ENCODE assay signal across 9 cellular contexts in the genomic region with DNA sequence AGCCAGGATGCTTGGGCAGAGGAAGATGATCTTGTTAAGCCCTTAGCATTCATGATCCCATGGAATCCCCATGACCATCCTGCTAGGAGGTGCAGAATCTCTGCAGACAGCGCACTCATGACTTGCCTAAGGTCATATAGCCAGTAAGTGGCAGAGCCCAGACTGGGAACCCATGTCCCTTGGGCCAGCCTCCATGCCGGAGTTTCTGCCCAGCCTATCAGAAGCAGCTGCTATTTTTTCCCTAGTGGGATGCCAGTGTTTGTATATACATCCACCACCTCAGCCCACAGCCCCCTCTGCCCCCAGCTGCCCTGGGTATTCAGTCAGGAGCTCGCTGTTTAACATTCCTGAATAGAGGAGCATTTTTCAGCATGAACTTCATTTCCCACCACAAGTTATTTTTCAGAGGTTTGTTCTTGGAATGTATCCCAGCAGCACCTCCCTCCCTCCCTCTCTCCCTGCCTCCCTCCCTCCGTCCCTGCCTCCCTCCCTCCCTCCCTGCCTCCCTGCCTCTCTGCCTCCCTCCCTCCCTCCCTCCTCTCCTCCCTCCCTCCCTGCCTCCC. TPM values are rescaled to one million over a fixed set of nuclear protein-coding genes. Genes with fewer than 3 reads are reported as not detected.
A peak's percentile ranks its signal among the peaks of the same experiment; 100 is the strongest.
DNase-seq lines count a peak whose midpoint lies in the region; ATAC-seq and TF ChIP-seq lines count a peak whose summit lies in the region.
"Had no signal": no experiment of that assay in that cellular context is flagged by ENCODE, and none has a peak within 500 bp of the region (broad histone marks: within the 10 kb centered on the region; RNA-seq: fewer than 3 reads in every experiment).

No MANE protein-coding gene starts in this region.

- intact Hi-C loops in dendritic cell treated with granulocyte-macrophage colony-stimulating factor and Interleukin-4, amounts not matched to agents 40 ng/mL and 50 ng/mL, for 4 days (cut with micrococcal nuclease): no loop called here

- peaks cover 76% of the 10 kb centered on the region for H3K4me1 Mint-ChIP-seq in dendritic cell treated with granulocyte-macrophage colony-stimulating factor and Interleukin-4, amounts not matched to agents 40 ng/mL and 50 ng/mL, for 4 days (ENCODE audit: low read depth)
- peaks cover 47% of the 10 kb centered on the region for H3K4me1 Mint-ChIP-seq in nephron

- no peaks in the 10 kb centered on the region for H3K9me3 ChIP-seq in MG63

- DNase-seq in AG08396 (ENCODE audit: low spot score): peak; percentile 86
- DNase-seq in MG63: peak; percentile 25
- DNase-seq in NCI-H187 treated with DMSO at 0.1 percent for 48 hours (lab: John Stamatoyannopoulos, UW): no peak
- DNase-seq in NCI-H1436 (lab: John Stamatoyannopoulos, UW): no peak
- DNase-seq in G401 (ENCODE audit: low spot score): no peak
- DNase-seq: mammary epithelial cell had no signal

- H3K36me3 Mint-ChIP-seq in dendritic cell treated with granulocyte-macrophage colony-stimulating factor and Interleukin-4, amounts not matched to agents 40 ng/mL and 50 ng/mL, for 4 days (ENCODE audit: low read depth): peaks cover 80% of the 10 kb centered on the region
- peaks cover 4% of the 10 kb centered on the region for H3K36me3 Mint-ChIP-seq in nephron (ENCODE audit: low read depth)

- no peaks in the 10 kb centered on the region for H3K27me3 ChIP-seq in MG63

- no peak for ATAC-seq in HG02763 (IDR thresholded peaks at IDR 0.05; ENCODE audit: unreplicated experiment)

- no peak for TF ChIP-seq CTCF in nephron (IDR thresholded peaks at IDR 0.05; ENCODE audit: unreplicated experiment in 3 of 3)

- H3K4me3 ChIP-seq in MG63: no peak overlapping the region

- H3K36me3 ChIP-seq in MG63: no peaks in the 10 kb centered on the region; the same call in none of the 2 replicates

- H3K9me3 Mint-ChIP-seq in dendritic cell treated with granulocyte-macrophage colony-stimulating factor and Interleukin-4, amounts not matched to agents 40 ng/mL and 50 ng/mL, for 4 days: no peaks in the 10 kb centered on the region
- no peaks in the 10 kb centered on the region for H3K9me3 Mint-ChIP-seq in nephron

- peak overlapping the region; percentile 77 for H3K27ac Mint-ChIP-seq in dendritic cell treated with granulocyte-macrophage colony-stimulating factor and Interleukin-4, amounts not matched to agents 40 ng/mL and 50 ng/mL, for 4 days
- peak overlapping the region; percentile 97 to 98 (median 98) for H3K27ac Mint-ChIP-seq in nephron

- in situ Hi-C loops in G401 (cut with HindIII; ENCODE audit: low sequenced_read_pairs): no loop called here

- H3K27me3 Mint-ChIP-seq in dendritic cell treated with granulocyte-macrophage colony-stimulating factor and Interleukin-4, amounts not matched to agents 40 ng/mL and 50 ng/mL, for 4 days: no peaks in the 10 kb centered on the region
- no peaks in the 10 kb centered on the region for H3K27me3 Mint-ChIP-seq in nephron (ENCODE audit: low read depth)

- H3K4me3 Mint-ChIP-seq in dendritic cell treated with granulocyte-macrophage colony-stimulating factor and Interleukin-4, amounts not matched to agents 40 ng/mL and 50 ng/mL, for 4 days: no peak overlapping the region
- no peak overlapping the region for H3K4me3 Mint-ChIP-seq in nephron

RNA-seq across cellular contexts. Expression of a gene that starts 34.4 kb away (rescaled TPM):
- total RNA-seq in MG63 (2014; rRNA removed; shearing (Covaris generic); ENCODE audit: low replicate concordance): 0.20 TPM in 1 of 2 replicates, not detected in the other
- total RNA-seq in G401 (2014; rRNA removed; shearing (Covaris generic)): not detected in 2 replicates

Comparison
In these comparisons a context has a peak if more than half of its experiments do, and no peak if none do; other contexts are left out.
1. DNase-seq: peak in AG08396 (single experiment) and MG63 (single experiment); none in NCI-H187 treated with DMSO at 0.1 percent for 48 hours (single experiment), NCI-H1436 (single experiment) and G401 (single experiment).